Comparison of ENCODE assay signal across 9 cellular contexts in the genomic region with DNA sequence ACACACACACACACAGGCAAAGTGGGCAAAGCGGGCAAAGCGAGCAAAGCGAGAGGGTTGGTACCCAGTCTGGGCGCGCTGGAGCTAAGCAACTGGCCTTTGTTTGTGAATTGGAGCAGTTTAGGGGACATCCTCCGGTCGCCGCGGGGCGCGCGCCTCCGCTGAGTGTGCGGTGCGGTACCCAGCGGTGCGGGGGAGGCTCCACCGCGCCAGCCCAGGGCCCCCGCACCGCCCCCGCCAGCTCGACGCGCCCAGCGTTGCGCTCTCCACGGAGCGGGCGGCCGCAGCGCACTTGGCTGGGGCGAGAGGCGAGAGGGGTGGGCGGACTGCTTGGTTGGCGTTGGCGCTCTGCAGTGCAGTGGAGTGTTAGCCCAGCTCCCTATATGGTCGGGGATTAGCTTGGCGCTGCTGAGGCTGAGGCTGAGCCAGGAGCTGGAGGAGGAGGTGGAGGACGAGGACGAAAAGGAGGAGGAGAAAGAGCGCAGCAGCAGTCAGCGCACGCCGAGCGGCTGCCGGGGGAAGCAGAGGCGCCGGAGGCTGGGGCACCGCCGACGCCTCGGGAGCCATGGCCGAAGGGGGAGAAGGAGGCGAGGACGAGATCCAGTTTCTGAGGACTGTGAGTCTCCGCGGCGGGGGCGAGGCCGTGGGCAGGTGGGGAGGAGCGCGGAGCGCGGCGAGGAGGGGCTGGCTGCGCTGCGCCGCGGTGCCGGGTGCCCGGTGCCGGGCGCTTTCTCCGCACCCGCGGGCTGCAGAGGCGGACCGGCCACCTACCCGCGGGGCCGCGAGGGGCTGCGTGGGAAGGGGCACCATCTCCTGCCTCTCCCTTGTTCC. TPM values are rescaled to one million over a fixed set of nuclear protein-coding genes. Genes with fewer than 3 reads are reported as not detected.
DNase-seq lines count a peak whose midpoint lies in the region; ATAC-seq and TF ChIP-seq lines count a peak whose summit lies in the region.
"Had no signal": no experiment of that assay in that cellular context is flagged by ENCODE, and none has a peak within 500 bp of the region (broad histone marks: within the 10 kb centered on the region; RNA-seq: fewer than 3 reads in every experiment).

Gene RYR3, plus strand, starts transcription at position 487 of the 831 bp plus-strand sequence. Its CDS starts 79 bp downstream, at position 566.

- intact Hi-C loops in head of caudate nucleus (cut with DNase I), result loop anchor here (10.0 kb wide), 1 partner anchor 234 kb away; no protein-coding TSS in a partner anchor
- intact Hi-C loops in posterior vena cava (cut with DNase I), result loop anchor here in 1 of 2 donors (10.0 kb wide), 1 partner anchor 294 kb away; no protein-coding TSS in a partner anchor
- intact Hi-C loops in CD14-positive monocyte (cut with micrococcal nuclease), result no loop called here

- H3K9me3 ChIP-seq in SJCRH30 (replicated peaks), result no peaks in the 10 kb centered on the region

- H3K27me3 ChIP-seq in SJCRH30, result no peaks in the 10 kb centered on the region

- peaks cover 0 to 9% (median 4%) of the 10 kb centered on the region in 7 donors for H3K9me3 Mint-ChIP-seq in CD14-positive monocyte

- H3K4me3 ChIP-seq in SJCRH30, result peak within 1 kb of the TSS; percentile 73

- no peaks in the 10 kb centered on the region for H3K36me3 Mint-ChIP-seq in CD14-positive monocyte

- TF ChIP-seq CTCF in CD14-positive monocyte (IDR thresholded peaks at IDR 0.05), result no peak

- ATAC-seq in HG02970 (IDR thresholded peaks at IDR 0.05; ENCODE audit: low FRiP score, unreplicated experiment) (no peak), HG03280 (IDR thresholded peaks at IDR 0.05; ENCODE audit: unreplicated experiment) (no peak)

- no peaks in the 10 kb centered on the region for H3K4me1 ChIP-seq in SJCRH30

- peak within 1 kb of the TSS; percentile 33; the same call in 1 of the 2 replicates for H3K27ac ChIP-seq in SJCRH30

- H3K36me3 ChIP-seq in SJCRH30, result no peaks in the 10 kb centered on the region

- no peaks in the 10 kb centered on the region for H3K4me1 Mint-ChIP-seq in CD14-positive monocyte

- peaks cover 37 to 55% (median 46%) of the 10 kb centered on the region in 3 donors for H3K27me3 Mint-ChIP-seq in CD14-positive monocyte (ENCODE audit: low read depth in 3 of 3)

- peak within 1 kb of the TSS in 1 of 2 donors; percentile 76 for H3K4me3 Mint-ChIP-seq in CD14-positive monocyte

- DNase-seq in DMS114 treated with DMSO at 0.1 percent for 48 hours (lab: John Stamatoyannopoulos, UW; ENCODE audit: unreplicated experiment) (peak; percentile 3), SJCRH30 (peak; percentile 86 to 87), head of caudate nucleus (peak in 39 of 42 donors; percentile 8 to 81 (median 56)), posterior vena cava (ENCODE audit: low spot score) (peak; percentile 81), CD14-positive monocyte (ENCODE audit: low spot score) (no peak), activated gamma-delta T cell (lab: John Stamatoyannopoulos, UW) (no peak)

- no peak within 1 kb of the TSS for H3K27ac Mint-ChIP-seq in CD14-positive monocyte

RNA-seq across cellular contexts. Expression of gene RYR3, which starts in this region (rescaled TPM):
- total RNA-seq in SJCRH30 (2014; rRNA removed; shearing (Covaris generic)), result 20.0 and 23.4 TPM in 2 replicates
- 1 to 10 TPM; 9.7 to 9.9 TPM for total RNA-seq in posterior vena cava
- polyA plus RNA-seq in CD14-positive monocyte, result not detected
- total RNA-seq: T-helper 1 cell treated with Interleukin-12 subunit alpha and Interleukin-12 subunit beta and Interleukin-4 antibody, amounts not matched to agents 30 ng/mL and 1 ng/mL, for 36 hours had no signal

Comparison
In these comparisons a context has a peak if more than half of its experiments do, and no peak if none do; other contexts are left out.
1. DNase-seq: peak in DMS114 treated with DMSO at 0.1 percent for 48 hours (single experiment), SJCRH30 (2 of 2), head of caudate nucleus (39 of 42) and posterior vena cava (single experiment); none in CD14-positive monocyte (single experiment) and activated gamma-delta T cell (single experiment).